8 cellular contexts compared by ENCODE assay signal in genomic region chr4:104930745-104931736, GRCh38.
DNase-seq lines count a peak whose midpoint lies in the region; ATAC-seq, FAIRE-seq and TF ChIP-seq lines count a peak whose summit lies in the region.
"Not testable (repeated sequence)": the region's sequence is repeated elsewhere in the genome, so short reads cannot be mapped to it uniquely, and the experiment has no call there.

No MANE protein-coding gene starts in this region.

- H3K79me1 ChIP-seq in IMR-90 (ENCODE audit: low read depth in 1 of 2, low read length in 2 of 2), result not testable (repeated sequence)

- peak overlapping the region; percentile 35 for H3K27ac Mint-ChIP-seq in activated T-cell treated with anti-CD3 and anti-CD28 coated beads, Interleukin-2, amount 50 U/mL, for 24 hours

- peaks cover 14% of the 10 kb centered on the region for H3K9me3 Mint-ChIP-seq in activated T-cell treated with anti-CD3 and anti-CD28 coated beads, Interleukin-2, amount 50 U/mL, for 24 hours

- not testable (repeated sequence) for H3K23ac ChIP-seq in IMR-90 (ENCODE audit: low read depth, low read length)

- peaks cover 43% of the 10 kb centered on the region for H3K4me1 Mint-ChIP-seq in activated T-cell treated with anti-CD3 and anti-CD28 coated beads, Interleukin-2, amount 50 U/mL, for 24 hours (ENCODE audit: low read depth)

- H4K20me1 ChIP-seq in IMR-90 (ENCODE audit: insufficient read depth, low read length); endothelial cell of umbilical vein (replicated peaks; ENCODE audit: control insufficient read depth, extremely low read depth, insufficient read depth, low read length): not testable (repeated sequence)

- not testable (repeated sequence) for H3K18ac ChIP-seq in IMR-90 (ENCODE audit: low read depth, low read length)

- H3K4me2 ChIP-seq in IMR-90 (ENCODE audit: low read depth, low read length); endothelial cell of umbilical vein (ENCODE audit: insufficient read depth, low read length): not testable (repeated sequence)

- H2BK5ac ChIP-seq in IMR-90 (ENCODE audit: low read depth, low read length, poor library complexity, severe bottlenecking), result not testable (repeated sequence)

- H2AK9ac ChIP-seq in IMR-90 (replicated peaks; ENCODE audit: low read depth, low read length, poor library complexity), result not testable (repeated sequence)

- TF ChIP-seq POLR2A in IMR-90 (IDR thresholded peaks at IDR 0.05; ENCODE audit: low read depth, low read length); endothelial cell of umbilical vein (IDR thresholded peaks at IDR 0.05; ENCODE audit: low read depth, low read length): not testable (repeated sequence)

- H3K4me3 Mint-ChIP-seq in activated T-cell treated with anti-CD3 and anti-CD28 coated beads, Interleukin-2, amount 50 U/mL, for 24 hours, result not testable (repeated sequence)

- H2AFZ ChIP-seq in IMR-90 (replicated peaks; ENCODE audit: low read length, poor library complexity); endothelial cell of umbilical vein (ENCODE audit: low read depth, low read length): not testable (repeated sequence)

- dilution Hi-C loops in IMR-90 (cut with HindIII; ENCODE audit: low sequenced_read_pairs, unreplicated experiment); endothelial cell of umbilical vein (cut with MboI; ENCODE audit: extremely low pct_ligation_motif_present, low sequenced_read_pairs): not testable (repeated sequence)

- DNase-seq in ELF-1 (ENCODE audit: low read depth, low spot score) (peak; percentile 68), IMR-90 (peak; percentile 40), SIG-M5 treated with dmso at 0.1 percent for 504 hours (lab: John Stamatoyannopoulos, UW; ENCODE audit: unreplicated experiment) (peak; percentile 39), endothelial cell of umbilical vein (ENCODE audit: low read depth, low spot score) (peak; percentile 10), mucosa of gallbladder (ENCODE audit: low spot score) (peak; percentile 26)
- peak; percentile 60 for DNase-seq in activated T-cell treated with anti-CD3 and anti-CD28 coated beads, Interleukin-2, amount 50 U/mL, for 24 hours
- peak; percentile 5 for DNase-seq in stimulated activated naive CD4-positive, alpha-beta T cell treated with Interleukin-2 at 50 U/mL for 16 hours (lab: John Stamatoyannopoulos, UW)

- H3K27ac ChIP-seq in IMR-90 (ENCODE audit: insufficient read depth, low read length); endothelial cell of umbilical vein (ENCODE audit: insufficient read depth, low read depth, low read length): not testable (repeated sequence)

- ATAC-seq in GM21528 (IDR thresholded peaks at IDR 0.05; ENCODE audit: low FRiP score, unreplicated experiment), result peak; percentile 73
- 0 out of 2 replicates have a peak, but pooled peaks have one; percentile 21 for ATAC-seq in IMR-90 (ENCODE audit: low read depth)

- H3K36me3 ChIP-seq in IMR-90 (ENCODE audit: control insufficient read depth, insufficient read depth, low read length); endothelial cell of umbilical vein (ENCODE audit: control insufficient read depth in 2 of 2, extremely low read depth in 1 of 2, insufficient read depth in 2 of 2, low read length in 2 of 2): not testable (repeated sequence)

- TF ChIP-seq CTCF in IMR-90 (conservative IDR thresholded peaks at IDR 0.05; ENCODE audit: low read depth, low read length) (peak; percentile 48), endothelial cell of umbilical vein (IDR thresholded peaks at IDR 0.05; ENCODE audit: extremely low read depth in 1 of 2, insufficient read depth in 1 of 2, low read depth in 1 of 2, low read length in 2 of 2) (peak in 1 of 2 donors; percentile 13)

- not testable (repeated sequence) for H2BK15ac ChIP-seq in IMR-90 (ENCODE audit: low read depth, low read length)

- H3K9ac ChIP-seq in IMR-90 (ENCODE audit: low read depth, low read length); endothelial cell of umbilical vein (replicated peaks; ENCODE audit: extremely low read depth, insufficient read depth, low read length): not testable (repeated sequence)

- H2AK5ac ChIP-seq in IMR-90 (ENCODE audit: low read depth, low read length), result not testable (repeated sequence)

- H4K8ac ChIP-seq in IMR-90 (ENCODE audit: low read depth in 2 of 2, low read length in 2 of 2), result not testable (repeated sequence)

- not testable (repeated sequence) for H3K9me1 ChIP-seq in IMR-90 (ENCODE audit: insufficient read depth, low read length); endothelial cell of umbilical vein (replicated peaks; ENCODE audit: control insufficient read depth, extremely low read depth, insufficient read depth, low read length)

- intact Hi-C loops in IMR-90 (cut with micrococcal nuclease), result loop anchor here (1.0 kb wide), 1 partner anchor 542 kb away; no protein-coding TSS in a partner anchor
- intact Hi-C loops in endothelial cell of umbilical vein (cut with micrococcal nuclease), result loop anchor here (10.0 kb wide), 1 partner anchor 544 kb away; the partner anchor contains the start of gene PPA2

- not testable (repeated sequence) for H3K27me3 ChIP-seq in IMR-90 (ENCODE audit: control insufficient read depth, insufficient read depth, low read length); endothelial cell of umbilical vein (ENCODE audit: control insufficient read depth in 2 of 2, insufficient read depth in 2 of 2, low read length in 2 of 2)

- H3K9me3 ChIP-seq in IMR-90 (ENCODE audit: control insufficient read depth, insufficient read depth, low read length); endothelial cell of umbilical vein (replicated peaks; ENCODE audit: control insufficient read depth, insufficient read depth, low read length): not testable (repeated sequence)

- not testable (repeated sequence) for H4K5ac ChIP-seq in IMR-90 (ENCODE audit: low read depth, low read length)

- H3K4me3 ChIP-seq in IMR-90 (ENCODE audit: insufficient read depth, low read depth, low read length); endothelial cell of umbilical vein (replicated peaks in 1 of 3; ENCODE audit: insufficient read depth in 1 of 3, low read depth in 1 of 3, low read length in 3 of 3): not testable (repeated sequence)

- not testable (repeated sequence) for H2BK20ac ChIP-seq in IMR-90 (ENCODE audit: low read depth, low read length)

- not testable (repeated sequence) for H3K79me2 ChIP-seq in endothelial cell of umbilical vein (ENCODE audit: control insufficient read depth, insufficient read depth, low read length)

- not testable (repeated sequence) for H3K36me3 Mint-ChIP-seq in activated T-cell treated with anti-CD3 and anti-CD28 coated beads, Interleukin-2, amount 50 U/mL, for 24 hours (ENCODE audit: low read depth)

- not testable (repeated sequence) for H4K91ac ChIP-seq in IMR-90 (ENCODE audit: insufficient read depth, low read depth, low read length)

- BruUV-seq in IMR-90 (replicated peaks; lab: Mats Ljungman, UMichigan); endothelial cell of umbilical vein (replicated peaks; lab: Mats Ljungman, UMichigan): not testable (repeated sequence)

- H3K14ac ChIP-seq in IMR-90 (replicated peaks; ENCODE audit: low read depth, low read length), result not testable (repeated sequence)

- POLR2A ChIA-PET in IMR-90 (lab: Charles Lee; ENCODE audit: unreplicated experiment), result interaction anchor here (0.6 kb wide), 1 partner anchor 1490 kb away, joined by 5 read pairs; no protein-coding TSS in a partner anchor
- POLR2A ChIA-PET in endothelial cell of umbilical vein (lab: Charles Lee), result not testable (repeated sequence)

- H2BK120ac ChIP-seq in IMR-90 (ENCODE audit: low read depth, low read length), result not testable (repeated sequence)

- CTCF ChIA-PET in IMR-90 (lab: Yijun Ruan, JAX), result interaction anchor here (0.7 kb wide), 1 partner anchor 542 kb away, joined by 4 read pairs; no protein-coding TSS in a partner anchor
- CTCF ChIA-PET in endothelial cell of umbilical vein (lab: Charles Lee), result not testable (repeated sequence)

- not testable (repeated sequence) for H3K4me1 ChIP-seq in IMR-90 (ENCODE audit: control insufficient read depth, insufficient read depth, low read length); endothelial cell of umbilical vein (ENCODE audit: control insufficient read depth, extremely low read depth, insufficient read depth, low read length)

- no CpG with 5 or more reads among the region's 5 CpGs for WGBS in IMR-90 (ENCODE audit: extremely low coverage in 2 of 2, insufficient read length in 1 of 2), 2 experiments

- H3K27me3 Mint-ChIP-seq in activated T-cell treated with anti-CD3 and anti-CD28 coated beads, Interleukin-2, amount 50 U/mL, for 24 hours, result not testable (repeated sequence)

- TF ChIP-seq RAD21 in IMR-90 (IDR thresholded peaks at IDR 0.05; ENCODE audit: low read length), result peak; percentile 60

- not testable (repeated sequence) for H3K56ac ChIP-seq in IMR-90 (ENCODE audit: extremely low read depth, insufficient read depth, low read length)

- not testable (repeated sequence) for FAIRE-seq in endothelial cell of umbilical vein (lab: Jason Lieb, UNC)

- H3K4ac ChIP-seq in IMR-90 (ENCODE audit: low read depth, low read length), result not testable (repeated sequence)

- in situ Hi-C loops in IMR-90 (cut with MboI; ENCODE audit: low sequenced_read_pairs), result loop anchor here (10.0 kb wide), 1 partner anchor 544 kb away; the partner anchor contains the start of gene PPA2

TF ChIP-seq in IMR-90, 13 proteins besides CTCF, POLR2A, EP300 and RAD21:
- TF ChIP-seq SMC3 (IDR thresholded peaks at IDR 0.05; ENCODE audit: low read depth, low read length), result peak; percentile 44

Comparison
In these comparisons a context has a peak if more than half of its experiments do, and no peak if none do; other contexts are left out.
1. DNase-seq: peak in every context shown above with its lines; median percentile 68 in ELF-1; 60 in activated T-cell treated with anti-CD3 and anti-CD28 coated beads, Interleukin-2, amount 50 U/mL, for 24 hours; 40 in IMR-90; 39 in SIG-M5 treated with dmso at 0.1 percent for 504 hours; 26 in mucosa of gallbladder; 10 in endothelial cell of umbilical vein; 5 in stimulated activated naive CD4-positive, alpha-beta T cell treated with Interleukin-2 at 50 U/mL for 16 hours.